8 cellular contexts compared by ENCODE assay signal in genomic region chr17:19447085-19447583, GRCh38. TPM values are rescaled to one million over a fixed set of nuclear protein-coding genes. Genes with fewer than 3 reads are reported as not detected.
DNase-seq lines count a peak whose midpoint lies in the region; ATAC-seq and TF ChIP-seq lines count a peak whose summit lies in the region.

No MANE protein-coding gene starts in this region.

- H3K36me3 Mint-ChIP-seq in activated CD4-positive, alpha-beta memory T cell treated with anti-CD3 and anti-CD28 coated beads for 36 hours, result peaks cover 1% of the 10 kb centered on the region

- 0% methylated on average over 2 of the region's 3 CpGs for WGBS in right lobe of liver (ENCODE audit: insufficient coverage, low coverage, low lambda C conversion rate, missing lambda C conversion rate)

- POLR2A ChIA-PET in AG04450 (lab: Yijun Ruan, JAX), result interaction anchor here (0.7 to 2.9 kb wide), 5 partner anchors 12 to 85 kb away, joined by 3 to 19 read pairs (median 12); partner anchors contain the start of genes B9D1, MAPK7 and MFAP4
- POLR2A ChIA-PET in activated CD4-positive, alpha-beta memory T cell treated with anti-CD3 and anti-CD28 coated beads for 36 hours (lab: Charles Lee), result interaction anchor here (1.2 kb wide), 1 partner anchor 84 kb away, joined by 4 read pairs; the partner anchor contains the start of gene B9D1

- intact Hi-C loops in activated CD4-positive, alpha-beta memory T cell treated with anti-CD3 and anti-CD28 coated beads for 36 hours (cut with micrococcal nuclease), result loop anchor here (1.0 kb wide), 1 partner anchor 85 kb away; the partner anchor contains the start of gene B9D1
- intact Hi-C loops in right lobe of liver (cut with DNase I), result no loop called here

- H3K4me1 ChIP-seq in HAP-1, result peaks cover 18% of the 10 kb centered on the region
- H3K4me1 ChIP-seq in right lobe of liver, result no peaks in the 10 kb centered on the region

- H3K4me1 Mint-ChIP-seq in activated CD4-positive, alpha-beta memory T cell treated with anti-CD3 and anti-CD28 coated beads for 36 hours (ENCODE audit: low read depth), result peaks cover 3% of the 10 kb centered on the region

- no peaks in the 10 kb centered on the region for H3K36me3 ChIP-seq in HAP-1 (replicated peaks)
- no peaks in the 10 kb centered on the region for H3K36me3 ChIP-seq in right lobe of liver

- DNase-seq in AG04450 (ENCODE audit: low read depth, low spot score) (peak; percentile 49), HAP-1 (ENCODE audit: low spot score in 2 of 2) (peak; percentile 72 to 88), NCI-H526 (lab: John Stamatoyannopoulos, UW) (peak; percentile 3 to 64), dermis blood vessel endothelial cell (peak; percentile 83), right lobe of liver (peak in 1 of 3 donors; percentile 65)
- peak; percentile 58 for DNase-seq in activated CD4-positive, alpha-beta memory T cell treated with anti-CD3 and anti-CD28 coated beads for 36 hours
- DNase-seq in stimulated activated CD4-positive, alpha-beta T cell treated with anti-CD3 and anti-CD28 coated beads, Interleukin-4, amount 100 ng/mL, for 24 hours, result peak; percentile 80

- H3K4me3 Mint-ChIP-seq in activated CD4-positive, alpha-beta memory T cell treated with anti-CD3 and anti-CD28 coated beads for 36 hours, result no peak overlapping the region

- H3K4me3 ChIP-seq in AG04450 (ENCODE audit: low read depth, low read length), result no peak overlapping the region
- no peak overlapping the region for H3K4me3 ChIP-seq in HAP-1
- no peak overlapping the region for H3K4me3 ChIP-seq in right lobe of liver

- H3K9me3 ChIP-seq in AG04450 (ENCODE audit: control insufficient read depth, insufficient read depth, low read length) (peaks cover 15% of the 10 kb centered on the region), HAP-1 (peaks cover 14% of the 10 kb centered on the region), right lobe of liver (no peaks in the 10 kb centered on the region)

- peak; percentile 91 for TF ChIP-seq CTCF in AG04450 (IDR thresholded peaks at IDR 0.05; ENCODE audit: low read depth, low read length)
- TF ChIP-seq CTCF in right lobe of liver (IDR thresholded peaks at IDR 0.05), result peak; percentile 91 to 98 (median 94)

- H3K27ac Mint-ChIP-seq in activated CD4-positive, alpha-beta memory T cell treated with anti-CD3 and anti-CD28 coated beads for 36 hours, result peak overlapping the region; percentile 4

- ATAC-seq in right lobe of liver, result peak; percentile 79 to 90 (median 84)
- ATAC-seq in GM21447 (IDR thresholded peaks at IDR 0.05; ENCODE audit: unreplicated experiment), result no peak

- H3K27me3 ChIP-seq in AG04450 (ENCODE audit: control insufficient read depth, insufficient read depth, low read length), result no peaks in the 10 kb centered on the region
- no peaks in the 10 kb centered on the region for H3K27me3 ChIP-seq in HAP-1 (ENCODE audit: low read depth)
- no peaks in the 10 kb centered on the region for H3K27me3 ChIP-seq in right lobe of liver

- H3K27me3 Mint-ChIP-seq in activated CD4-positive, alpha-beta memory T cell treated with anti-CD3 and anti-CD28 coated beads for 36 hours, result peaks cover 12% of the 10 kb centered on the region

- CTCF ChIA-PET in AG04450 (lab: Charles Lee), result interaction anchor here (0.6 to 4.7 kb wide), 25 partner anchors 8 to 320 kb away, joined by 3 to 99 read pairs (median 6); partner anchors contain the start of genes B9D1, MAPK7, MFAP4 and RNF112
- CTCF ChIA-PET in activated CD4-positive, alpha-beta memory T cell treated with anti-CD3 and anti-CD28 coated beads for 36 hours (lab: Charles Lee), result interaction anchor here (0.6 to 5.5 kb wide), 23 partner anchors 10 to 445 kb away, joined by 3 to 164 read pairs (median 4); partner anchors contain the start of genes B9D1 and MAPK7

- peaks cover 20% of the 10 kb centered on the region for H3K9me3 Mint-ChIP-seq in activated CD4-positive, alpha-beta memory T cell treated with anti-CD3 and anti-CD28 coated beads for 36 hours

- in situ Hi-C loops in HAP-1 (cut with MboI; ENCODE audit: low sequenced_read_pairs), result loop anchor here (5.0 kb wide), 1 partner anchor 85 kb away; the partner anchor contains the start of gene B9D1

- H3K27ac ChIP-seq in AG04450 (ENCODE audit: low read depth, low read length) (peak overlapping the region; percentile 59), right lobe of liver (peak overlapping the region in 1 of 3 donors; percentile 52)

- TF ChIP-seq POLR2A in right lobe of liver (IDR thresholded peaks at IDR 0.05), result no peak

RNA-seq across cellular contexts. Expression of gene RNF112, which starts 36.1 kb away (rescaled TPM):
- 3.3 and 4.5 TPM in 2 replicates for polyA plus RNA-seq in AG04450 (2011; rRNA removed)
- polyA minus RNA-seq in AG04450 (2011; rRNA and poly(A)+ RNA removed), result 3.1 and 5.5 TPM in 2 replicates
- total RNA-seq in activated CD4-positive, alpha-beta memory T cell treated with anti-CD3 and anti-CD28 coated beads for 36 hours, result under 1 TPM; 0.86 to 0.97 TPM
- total RNA-seq in dermis blood vessel endothelial cell (0.51 and 0.70 TPM in 2 replicates), right lobe of liver (under 1 TPM; 0.12 to 0.86 (median 0.54) TPM)
